1 cellular context compared by ENCODE assay signal in genomic region chr17:58658804-58659713, GRCh38.
TF ChIP-seq lines count a peak whose summit lies in the region.

No MANE protein-coding gene starts in this region.

TF ChIP-seq in HepG2, 621 proteins besides CTCF, POLR2A, EP300 and RAD21 (continued from another document and continues in another):
- TF ChIP-seq ZHX1 (CRISPR knock-in tag; IDR thresholded peaks at IDR 0.05; ENCODE audit: low read depth) (peak; percentile 95; the same call in 1 of the 2 replicates), ZNF275 (CRISPR knock-in tag; IDR thresholded peaks at IDR 0.05; ENCODE audit: borderline replicate concordance) (peak; percentile 93; the same call in 1 of the 2 replicates), ZNF615 (CRISPR knock-in tag; IDR thresholded peaks at IDR 0.05; ENCODE audit: borderline replicate concordance) (peak; percentile 96; the same call in 1 of the 2 replicates), ZNF142 (CRISPR knock-in tag; IDR thresholded peaks at IDR 0.05) (peak; percentile 79; the same call in 1 of the 2 replicates), SOX6 (IDR thresholded peaks at IDR 0.05) (no peak), SOX6 (CRISPR knock-in tag; IDR thresholded peaks at IDR 0.05) (peak; percentile 78), LCORL (IDR thresholded peaks at IDR 0.05) (peak; percentile 69; the same call in 1 of the 2 replicates), LCORL (CRISPR knock-in tag; IDR thresholded peaks at IDR 0.05) (no peak), TSC22D2 (CRISPR knock-in tag; IDR thresholded peaks at IDR 0.05; ENCODE audit: borderline replicate concordance) (0 out of 2 replicates have a peak, but pooled peaks have one; percentile 56), PATZ1 (CRISPR knock-in tag; IDR thresholded peaks at IDR 0.05) (peak; percentile 97), TBX2 (CRISPR knock-in tag; IDR thresholded peaks at IDR 0.05; ENCODE audit: borderline replicate concordance) (peak; percentile 84), ZNF414 (CRISPR knock-in tag; IDR thresholded peaks at IDR 0.05) (no peak), ZNF761 (CRISPR knock-in tag; conservative IDR thresholded peaks at IDR 0.05) (no peak), ZNF329 (CRISPR knock-in tag; IDR thresholded peaks at IDR 0.05; ENCODE audit: low read depth) (peak; percentile 21; the same call in 1 of the 2 replicates), TFAP4 (IDR thresholded peaks at IDR 0.05; ENCODE audit: borderline replicate concordance, low read depth) (peak; percentile 56), THYN1 (CRISPR knock-in tag; IDR thresholded peaks at IDR 0.05; ENCODE audit: borderline replicate concordance, low read depth) (no peak), GRHL1 (CRISPR knock-in tag; conservative IDR thresholded peaks at IDR 0.05) (no peak), KDM5A (IDR thresholded peaks at IDR 0.05; ENCODE audit: borderline replicate concordance, low read length) (no peak), NRL (CRISPR knock-in tag; IDR thresholded peaks at IDR 0.05; ENCODE audit: borderline replicate concordance) (no peak), MAX (IDR thresholded peaks at IDR 0.05) (peak; percentile 60; the same call in 1 of the 2 replicates), FOXA1 (IDR thresholded peaks at IDR 0.05) (peak; percentile 77), FOXA1 (CRISPR knock-in tag; IDR thresholded peaks at IDR 0.05) (peak; percentile 90), SNAI1 (CRISPR knock-in tag; IDR thresholded peaks at IDR 0.05; ENCODE audit: borderline replicate concordance) (no peak), ZNF639 (CRISPR knock-in tag; conservative IDR thresholded peaks at IDR 0.05) (no peak; the same call in 1 of the 2 replicates), ATF4 (CRISPR knock-in tag; IDR thresholded peaks at IDR 0.05) (peak; percentile 70 to 99), ERF (CRISPR knock-in tag; IDR thresholded peaks at IDR 0.05) (peak; percentile 78; the same call in 1 of the 2 replicates)
